ENCODE assay signal across 22 cellular contexts in genomic region chr1:210857724-210858123, GRCh38.
"Had no signal": no experiment of that assay in that cellular context is flagged by ENCODE, and none has a peak within 500 bp of the region (broad histone marks: within the 10 kb centered on the region; RNA-seq: fewer than 3 reads in every experiment).

No MANE protein-coding gene starts in this region.

- ATAC-seq: effector memory CD8-positive, alpha-beta T cell; gastrocnemius medialis; lower lobe of right lung; natural killer cell treated with Interleukin-12 subunit alpha and Interleukin-12 subunit beta and Interleukin-15 and Interleukin-18, amount 100 ng/mL, for 72 hours; pancreas; right cardiac atrium had no signal

- H3K27me3 Mint-ChIP-seq: effector memory CD8-positive, alpha-beta T cell; memory B cell had no signal

- H3K4me1 Mint-ChIP-seq: immature natural killer cell, memory B cell had no signal

- H3K4me1 ChIP-seq: esophagus muscularis mucosa, gastrocnemius medialis, left ventricle myocardium inferior, lower lobe of right lung, neural progenitor cell, pancreas had no signal

- H3K4me2 ChIP-seq: neural progenitor cell, smooth muscle cell had no signal

- H3K27me3 ChIP-seq: esophagus muscularis mucosa, gastrocnemius medialis, neural progenitor cell, pancreas, thyroid gland had no signal

- H3K4me3 ChIP-seq: esophagus muscularis mucosa, gastrocnemius medialis, left ventricle myocardium inferior, lower lobe of right lung, neural progenitor cell, pancreas, smooth muscle cell, thyroid gland had no signal

- H3K9me3 Mint-ChIP-seq: effector memory CD8-positive, alpha-beta T cell; memory B cell; natural killer cell treated with Interleukin-12 subunit alpha and Interleukin-12 subunit beta and Interleukin-15 and Interleukin-18, amount 100 ng/mL, for 72 hours; neural progenitor cell; type B pancreatic cell had no signal

- H3K27ac ChIP-seq: epithelial cell of prostate, esophagus muscularis mucosa, gastrocnemius medialis, left ventricle myocardium inferior, lower lobe of right lung, neural progenitor cell, pancreas, thyroid gland had no signal

- FAIRE-seq: keratinocyte, pancreas, urothelium cell line had no signal

- H3K27ac Mint-ChIP-seq: effector memory CD8-positive, alpha-beta T cell; immature natural killer cell; memory B cell; natural killer cell treated with Interleukin-12 subunit alpha and Interleukin-12 subunit beta and Interleukin-15 and Interleukin-18, amount 100 ng/mL, for 72 hours; progenitor cell of endocrine pancreas; type B pancreatic cell had no signal

- H3K9ac ChIP-seq: neural progenitor cell had no signal

- H3K4me3 Mint-ChIP-seq: effector memory CD8-positive, alpha-beta T cell; immature natural killer cell; memory B cell; natural killer cell treated with Interleukin-12 subunit alpha and Interleukin-12 subunit beta and Interleukin-15 and Interleukin-18, amount 100 ng/mL, for 72 hours; neural progenitor cell; type B pancreatic cell had no signal

- DNase-seq: effector memory CD8-positive, alpha-beta T cell; gastrocnemius medialis; immature natural killer cell; left ventricle myocardium inferior; lower lobe of right lung; midbrain; nucleus accumbens; pancreas; right cardiac atrium; stimulated activated CD4-positive, alpha-beta T cell treated with anti-CD3 and anti-CD28 coated beads, Interleukin-2, amount 100 ng/mL, for 48 hours; stimulated activated naive CD4-positive, alpha-beta T cell treated with Interleukin-2 at 50 U/mL for 16 hours; thyroid gland had no signal

- H2AFZ ChIP-seq: neural progenitor cell had no signal

- H3K36me3 ChIP-seq: esophagus muscularis mucosa, gastrocnemius medialis, left ventricle myocardium inferior, lower lobe of right lung, neural progenitor cell, pancreas, thyroid gland had no signal

- H3K9me3 ChIP-seq: esophagus muscularis mucosa, gastrocnemius medialis, left ventricle myocardium inferior, lower lobe of right lung, pancreas, thyroid gland had no signal

- H3K36me3 Mint-ChIP-seq: immature natural killer cell; memory B cell; natural killer cell treated with Interleukin-12 subunit alpha and Interleukin-12 subunit beta and Interleukin-15 and Interleukin-18, amount 100 ng/mL, for 72 hours; neural progenitor cell; type B pancreatic cell had no signal
